ENCODE assay signal across 12 cellular contexts in the genomic region with DNA sequence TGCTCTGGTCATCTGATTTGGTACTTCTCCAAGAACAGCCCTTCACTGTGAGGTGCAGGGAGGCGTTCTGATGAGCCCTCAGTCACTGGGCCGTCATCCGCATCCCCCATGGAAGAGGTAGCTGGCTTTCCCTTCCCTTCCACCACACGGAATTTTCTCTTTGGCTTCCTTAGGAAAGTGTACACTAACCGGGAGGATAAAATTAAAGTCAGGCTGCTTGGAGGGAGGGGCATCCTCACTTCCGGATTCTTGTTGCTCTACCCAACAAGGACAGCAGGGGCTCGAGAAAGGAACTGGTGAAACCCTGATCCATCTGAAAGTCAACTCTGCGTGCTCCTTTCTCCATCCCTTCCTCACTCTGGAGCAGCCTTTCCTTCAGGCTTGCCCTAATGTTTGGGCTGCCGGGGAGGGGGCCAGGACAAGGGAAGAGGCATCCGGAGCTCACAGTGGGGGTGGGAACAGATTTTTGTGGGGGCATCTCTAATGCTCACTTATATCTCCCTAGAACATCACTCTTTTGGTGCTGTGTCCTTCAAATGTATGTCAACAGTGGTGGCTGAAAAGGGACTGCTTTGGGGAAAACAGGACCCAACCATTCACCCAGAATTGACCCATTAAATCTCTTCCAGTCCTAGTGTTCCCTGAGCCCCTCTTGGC.
DNase-seq lines count a peak whose midpoint lies in the region; ATAC-seq and TF ChIP-seq lines count a peak whose summit lies in the region.
"Had no signal": no experiment of that assay in that cellular context is flagged by ENCODE, and none has a peak within 500 bp of the region (broad histone marks: within the 10 kb centered on the region; RNA-seq: fewer than 3 reads in every experiment).

No MANE protein-coding gene starts in this region.

- ATAC-seq in heart left ventricle (peak in 3 of 4 donors; percentile 16 to 35 (median 21)), Right ventricle myocardium superior (ENCODE audit: poor library complexity) (no peak), GM21390 (IDR thresholded peaks at IDR 0.05; ENCODE audit: unreplicated experiment) (no peak), GM19351 (IDR thresholded peaks at IDR 0.05; ENCODE audit: unreplicated experiment) (no peak)
- ATAC-seq in stimulated activated naive CD8-positive, alpha-beta T cell treated with anti-CD3 and anti-CD28 coated beads, Interleukin-15, amount 100 ng/mL, for 72 hours, result no peak
- ATAC-seq: upper lobe of right lung had no signal

- no peak overlapping the region for H3K27ac Mint-ChIP-seq in brain
- peak overlapping the region; percentile 59 to 81 for H3K27ac Mint-ChIP-seq in stimulated activated naive CD8-positive, alpha-beta T cell treated with anti-CD3 and anti-CD28 coated beads, Interleukin-15, amount 100 ng/mL, for 72 hours

- H3K4me1 ChIP-seq in heart left ventricle, result peaks cover 0 to 10% (median 0%) of the 10 kb centered on the region in 12 donors
- H3K4me1 ChIP-seq: upper lobe of right lung had no signal

- H3K36me3 Mint-ChIP-seq in brain, result peaks cover 17% of the 10 kb centered on the region

- H3K27ac ChIP-seq in heart left ventricle, result peak overlapping the region in 1 of 12 donors; percentile 9
- H3K27ac ChIP-seq: coronary artery, upper lobe of right lung had no signal

- TF ChIP-seq CTCF in heart left ventricle (IDR thresholded peaks at IDR 0.05) (no peak), brain (conservative IDR thresholded peaks at IDR 0.05) (no peak)

- peaks cover 59% of the 10 kb centered on the region for H3K27me3 Mint-ChIP-seq in brain
- peaks cover 18% of the 10 kb centered on the region for H3K27me3 Mint-ChIP-seq in stimulated activated naive CD8-positive, alpha-beta T cell treated with anti-CD3 and anti-CD28 coated beads, Interleukin-15, amount 100 ng/mL, for 72 hours

- no peaks in the 10 kb centered on the region for H3K9me3 ChIP-seq in heart left ventricle
- H3K9me3 ChIP-seq: upper lobe of right lung had no signal

- intact Hi-C loops in heart left ventricle (cut with DNase I), result no loop called here
- intact Hi-C loops in Right ventricle myocardium superior (cut with DNase I), result no loop called here

- DNase-seq in heart left ventricle (no peak), Right ventricle myocardium superior (no peak), MV-4-11 (lab: John Stamatoyannopoulos, UW) (peak; percentile 19), NCI-H2107 treated with DMSO at 0.1 percent for 48 hours (lab: John Stamatoyannopoulos, UW; ENCODE audit: unreplicated experiment) (no peak)
- no peak for DNase-seq in stimulated activated naive CD8-positive, alpha-beta T cell treated with anti-CD3 and anti-CD28 coated beads, Interleukin-15, amount 100 ng/mL, for 72 hours
- DNase-seq: hippocampal formation; stimulated activated CD4-positive, alpha-beta T cell treated with anti-CD3 and anti-CD28 coated beads, Interleukin-4, amount 100 ng/mL, for 4 hours; upper lobe of right lung had no signal

- H3K4me3 Mint-ChIP-seq in brain, result peak overlapping the region in 4 of 5 experiments; percentile 29 to 73 (median 36)
- H3K4me3 Mint-ChIP-seq in stimulated activated naive CD8-positive, alpha-beta T cell treated with anti-CD3 and anti-CD28 coated beads, Interleukin-15, amount 100 ng/mL, for 72 hours, result peak overlapping the region; percentile 24 to 52

- 43 to 51% (median 44%) methylated on average over 10 of the region's 10 CpGs for WGBS in heart left ventricle, 4 donors

- H3K36me3 ChIP-seq in heart left ventricle, result peaks cover 0 to 30% (median 21%) of the 10 kb centered on the region in 9 donors
- H3K36me3 ChIP-seq: upper lobe of right lung had no signal

- peaks cover 0 to 11% (median 2%) of the 10 kb centered on the region in 5 experiments for H3K9me3 Mint-ChIP-seq in brain
- H3K9me3 Mint-ChIP-seq in stimulated activated naive CD8-positive, alpha-beta T cell treated with anti-CD3 and anti-CD28 coated beads, Interleukin-15, amount 100 ng/mL, for 72 hours, result no peaks in the 10 kb centered on the region

- TF ChIP-seq POLR2A in heart left ventricle (IDR thresholded peaks at IDR 0.05), result no peak

- H3K27me3 ChIP-seq in heart left ventricle, result no peaks in the 10 kb centered on the region

- no peak overlapping the region for H3K4me3 ChIP-seq in heart left ventricle
- H3K4me3 ChIP-seq: coronary artery, upper lobe of right lung had no signal

- H3K4me1 Mint-ChIP-seq in brain, result peaks cover 38% of the 10 kb centered on the region
- H3K4me1 Mint-ChIP-seq in stimulated activated naive CD8-positive, alpha-beta T cell treated with anti-CD3 and anti-CD28 coated beads, Interleukin-15, amount 100 ng/mL, for 72 hours, result peaks cover 57% of the 10 kb centered on the region

Comparison
In these comparisons a context has a peak if more than half of its experiments do, and no peak if none do; other contexts are left out.
1. ATAC-seq: peak in heart left ventricle (3 of 4); none in Right ventricle myocardium superior (single experiment), stimulated activated naive CD8-positive, alpha-beta T cell treated with anti-CD3 and anti-CD28 coated beads, Interleukin-15, amount 100 ng/mL, for 72 hours (single experiment), GM21390 (single experiment) and GM19351 (single experiment).
2. H3K27ac Mint-ChIP-seq: peak in stimulated activated naive CD8-positive, alpha-beta T cell treated with anti-CD3 and anti-CD28 coated beads, Interleukin-15, amount 100 ng/mL, for 72 hours (2 of 2); none in brain (0 of 5).